8 cellular contexts compared by ENCODE assay signal in the genomic region with DNA sequence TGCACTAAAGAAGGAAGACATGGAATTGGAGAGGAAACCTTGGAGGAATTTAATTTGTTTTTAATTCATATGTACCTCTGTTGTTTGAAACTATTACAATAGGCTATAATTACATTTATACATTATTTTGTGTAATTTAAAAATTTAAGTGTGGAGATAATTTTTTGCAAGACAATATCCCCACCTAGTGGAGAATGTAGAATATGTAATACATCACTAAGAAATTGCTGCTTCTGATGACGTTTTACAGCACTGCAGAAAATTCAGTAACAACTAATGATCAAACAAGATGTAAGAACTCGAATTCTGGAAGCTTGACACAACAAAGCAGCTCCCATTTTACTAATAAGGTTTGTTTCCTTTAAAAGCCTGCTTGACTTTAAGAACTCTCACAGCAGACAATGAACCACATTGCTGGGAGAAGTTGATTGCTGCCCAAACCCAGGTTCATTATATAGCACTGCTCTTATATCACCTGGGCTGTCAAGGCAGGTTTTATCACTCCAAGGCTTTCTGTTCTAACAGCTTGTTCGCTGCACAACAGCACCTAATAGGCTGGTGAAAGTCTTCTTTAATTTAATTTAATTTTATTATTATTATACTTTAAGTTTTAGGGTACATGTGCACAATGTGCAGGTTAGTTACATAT. TPM values are rescaled to one million over a fixed set of nuclear protein-coding genes. Genes with fewer than 3 reads are reported as not detected.
A peak's percentile ranks its signal among the peaks of the same experiment; 100 is the strongest.
DNase-seq lines count a peak whose midpoint lies in the region; ATAC-seq and TF ChIP-seq lines count a peak whose summit lies in the region.

No MANE protein-coding gene starts in this region.

- no peaks in the 10 kb centered on the region for H3K79me2 ChIP-seq in neural progenitor cell (ENCODE audit: low read depth)

- H3K27me3 ChIP-seq in BJ (ENCODE audit: control insufficient read depth, insufficient read depth, low read length) (no peaks in the 10 kb centered on the region), H7 (ENCODE audit: control insufficient read depth, insufficient read depth, low read length) (no peaks in the 10 kb centered on the region), Peyer's patch (no peaks in the 10 kb centered on the region), neural progenitor cell (no peaks in the 10 kb centered on the region)

- peak overlapping the region in 1 of 4 donors; percentile 59 for H3K27ac ChIP-seq in Peyer's patch
- peak overlapping the region; percentile 81 for H3K27ac ChIP-seq in epithelial cell of prostate
- no peak overlapping the region for H3K27ac ChIP-seq in neural progenitor cell

- no peak overlapping the region for H3K27ac Mint-ChIP-seq in neural progenitor cell

- peaks cover 4% of the 10 kb centered on the region for H3K9me3 Mint-ChIP-seq in neural progenitor cell

- H3F3A ChIP-seq in neural progenitor cell (ENCODE audit: low read depth): no peaks in the 10 kb centered on the region

- H4K20me1 ChIP-seq in neural progenitor cell (ENCODE audit: low read depth): no peaks in the 10 kb centered on the region

- TF ChIP-seq CTCF in BJ (IDR thresholded peaks at IDR 0.05; ENCODE audit: insufficient read depth, low read depth, low read length) (peak; percentile 34), Peyer's patch (IDR thresholded peaks at IDR 0.05) (peak; percentile 39 to 82 (median 70)), neural progenitor cell (IDR thresholded peaks at IDR 0.05) (peak; percentile 67)

- no peaks in the 10 kb centered on the region for H3K27me3 Mint-ChIP-seq in neural progenitor cell (ENCODE audit: insufficient read depth, low read depth)

- no peak overlapping the region for H3K9ac ChIP-seq in neural progenitor cell

- ATAC-seq in HG02852 (IDR thresholded peaks at IDR 0.05; ENCODE audit: unreplicated experiment): no peak
- ATAC-seq in GM18873 (IDR thresholded peaks at IDR 0.05; ENCODE audit: low FRiP score, unreplicated experiment): no peak
- no peak for ATAC-seq in HG03025 (IDR thresholded peaks at IDR 0.05; ENCODE audit: low FRiP score, unreplicated experiment)

- TF ChIP-seq POLR2A in Peyer's patch (IDR thresholded peaks at IDR 0.05): no peak

- H3K4me3 ChIP-seq in BJ (ENCODE audit: low read depth, low read length) (no peak overlapping the region), H7 (ENCODE audit: insufficient read depth, low read depth, low read length) (no peak overlapping the region), Peyer's patch (no peak overlapping the region), neural progenitor cell (no peak overlapping the region)

- no peak overlapping the region for H3K4me2 ChIP-seq in neural progenitor cell

- H3K9me3 ChIP-seq in Peyer's patch: no peaks in the 10 kb centered on the region
- H3K9me3 ChIP-seq in neural progenitor cell (ENCODE audit: low read depth): no peaks in the 10 kb centered on the region

- no peak overlapping the region for H3K4me3 Mint-ChIP-seq in neural progenitor cell

- POLR2A ChIA-PET in BJ (lab: Charles Lee): no interaction called here

- DNase-seq in BJ (ENCODE audit: low read depth) (no peak), H7 (peak; percentile 10), Peyer's patch (no peak), epithelial cell of prostate (ENCODE audit: low read depth, low spot score) (no peak), neural progenitor cell (ENCODE audit: low spot score) (peak; percentile 27)

- peaks cover 4% of the 10 kb centered on the region for H3K36me3 Mint-ChIP-seq in neural progenitor cell

- H3K36me3 ChIP-seq in BJ (ENCODE audit: control insufficient read depth, insufficient read depth, low read length) (no peaks in the 10 kb centered on the region), H7 (replicated peaks; ENCODE audit: control insufficient read depth, insufficient read depth, low read length) (no peaks in the 10 kb centered on the region), Peyer's patch (no peaks in the 10 kb centered on the region), neural progenitor cell (peaks cover 3% of the 10 kb centered on the region)

- CTCF ChIA-PET in BJ (lab: Yijun Ruan, JAX): interaction anchor here (0.6 to 3.5 kb wide), 19 partner anchors 9 to 883 kb away, joined by 3 to 22 read pairs (median 4); no protein-coding TSS in a partner anchor

- no peak overlapping the region for H2AFZ ChIP-seq in neural progenitor cell (replicated peaks)

- H3K4me1 ChIP-seq in Peyer's patch (peaks cover 0 to 3% (median 0%) of the 10 kb centered on the region in 4 donors), neural progenitor cell (no peaks in the 10 kb centered on the region)

- H3K4me1 Mint-ChIP-seq in neural progenitor cell: no peaks in the 10 kb centered on the region

RNA-seq across cellular contexts. Expression of a gene that starts 53.4 kb away (rescaled TPM):
- 15.2 and 21.6 TPM in 2 replicates for polyA plus RNA-seq in BJ (2011; rRNA removed)
- 33.6 and 43.4 TPM in 2 replicates for polyA minus RNA-seq in BJ (2011; rRNA and poly(A)+ RNA removed)
- total RNA-seq in H7 (2014; rRNA removed; shearing (Covaris generic)): 16.3 and 23.7 TPM in 2 replicates
- total RNA-seq in Peyer's patch (10 to 100 TPM; 19.3 to 76.7 (median 26.3) TPM), neural progenitor cell (ENCODE audit: low replicate concordance) (20.5 and 29.3 TPM in 2 replicates)

Comparison
In these comparisons a context has a peak if more than half of its experiments do, and no peak if none do; other contexts are left out.
1. DNase-seq: peak in H7 (single experiment) and neural progenitor cell (single experiment); none in BJ (single experiment), Peyer's patch (0 of 3) and epithelial cell of prostate (single experiment).
2. Peak in every context shown above with its lines, with median percentiles within 50 percentile points of each other: CTCF ChIP-seq.